17 cellular contexts compared by ENCODE assay signal in the genomic region with DNA sequence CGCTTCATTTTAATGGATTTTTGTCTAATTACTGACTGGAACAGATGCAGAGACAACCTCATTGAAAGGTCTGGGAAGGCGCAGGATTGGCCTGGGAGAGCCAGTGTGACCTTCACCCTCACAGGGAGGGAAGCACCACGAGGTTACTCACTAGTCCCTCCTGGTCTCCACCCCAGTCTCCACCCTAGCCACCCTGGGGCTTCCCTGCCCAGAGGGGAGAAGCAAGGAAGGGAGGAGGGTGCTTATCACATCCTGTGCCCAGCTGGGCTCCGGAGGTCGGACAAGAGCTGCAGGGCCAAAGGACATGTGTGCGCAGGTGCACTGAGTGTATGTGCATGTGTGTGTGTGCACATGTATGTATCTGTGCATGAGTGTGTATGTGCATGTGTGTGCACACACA.
DNase-seq lines count a peak whose midpoint lies in the region; ATAC-seq and TF ChIP-seq lines count a peak whose summit lies in the region.
"Had no signal": no experiment of that assay in that cellular context is flagged by ENCODE, and none has a peak within 500 bp of the region (broad histone marks: within the 10 kb centered on the region; RNA-seq: fewer than 3 reads in every experiment).

No MANE protein-coding gene starts in this region.

- no peak overlapping the region for H3K4me3 Mint-ChIP-seq in activated CD8-positive, alpha-beta T cell treated with anti-CD3 and anti-CD28 coated beads for 36 hours
- H3K4me3 Mint-ChIP-seq: activated T-cell treated with anti-CD3 and anti-CD28 coated beads, Interleukin-2, amount 50 U/mL, for 4 hours had no signal

- peaks cover 0 to 14% (median 0%) of the 10 kb centered on the region in 4 donors for H3K4me1 ChIP-seq in right lobe of liver

- no peaks in the 10 kb centered on the region for H3K36me3 ChIP-seq in right lobe of liver
- H3K36me3 ChIP-seq: heart right ventricle, right atrium auricular region had no signal

- TF ChIP-seq POLR2A in right lobe of liver (IDR thresholded peaks at IDR 0.05) = no peak

- no peak for TF ChIP-seq CTCF in activated CD8-positive, alpha-beta T cell treated with anti-CD3 and anti-CD28 coated beads for 36 hours (IDR thresholded peaks at IDR 0.05)
- TF ChIP-seq CTCF in right lobe of liver (IDR thresholded peaks at IDR 0.05) = no peak

- intact Hi-C loops in left cardiac atrium (cut with DNase I) = no loop called here
- intact Hi-C loops in Right ventricle myocardium inferior (cut with DNase I) = no loop called here
- intact Hi-C loops in activated CD8-positive, alpha-beta T cell treated with anti-CD3 and anti-CD28 coated beads for 36 hours (cut with micrococcal nuclease) = no loop called here
- intact Hi-C loops in right lobe of liver (cut with DNase I) = no loop called here
- intact Hi-C loops in sciatic nerve (cut with DNase I) = no loop called here

- H3K27ac ChIP-seq in right lobe of liver = no peak overlapping the region

- ATAC-seq in left cardiac atrium (no peak), Right ventricle myocardium inferior (no peak), right lobe of liver (peak in 1 of 4 donors; percentile 46), sciatic nerve (no peak), HG03039 (IDR thresholded peaks at IDR 0.05; ENCODE audit: unreplicated experiment) (no peak)
- ATAC-seq in activated CD8-positive, alpha-beta T cell treated with anti-CD3 and anti-CD28 coated beads for 36 hours = no peak
- ATAC-seq: activated T-cell treated with anti-CD3 and anti-CD28 coated beads, Interleukin-2, amount 50 U/mL, for 4 hours; heart right ventricle had no signal

- H3K4me1 Mint-ChIP-seq in activated CD8-positive, alpha-beta T cell treated with anti-CD3 and anti-CD28 coated beads for 36 hours (ENCODE audit: low read depth) = peaks cover 21% of the 10 kb centered on the region

- POLR2A ChIA-PET in activated CD8-positive, alpha-beta T cell treated with anti-CD3 and anti-CD28 coated beads for 36 hours (lab: Charles Lee) = no interaction called here

- H3K9me3 ChIP-seq in right lobe of liver = no peaks in the 10 kb centered on the region
- H3K9me3 ChIP-seq: right atrium auricular region had no signal

- DNase-seq in left cardiac atrium (peak; percentile 19), Right ventricle myocardium inferior (ENCODE audit: missing footprints) (no peak), right lobe of liver (peak in 2 of 3 donors; percentile 30 to 38), sciatic nerve (ENCODE audit: low spot score) (no peak), NCI-H1092 (lab: John Stamatoyannopoulos, UW) (no peak), DMS79 (lab: John Stamatoyannopoulos, UW) (no peak)
- no peak for DNase-seq in activated CD8-positive, alpha-beta T cell treated with anti-CD3 and anti-CD28 coated beads for 36 hours
- DNase-seq: activated CD4-positive, alpha-beta T cell treated with anti-CD3 and anti-CD28 coated beads, Interleukin-2, amount 50 U/mL, for 48 hours; activated T-cell treated with anti-CD3 and anti-CD28 coated beads, Interleukin-2, amount 50 U/mL, for 4 hours; caudate nucleus; COR-L47; heart right ventricle; midbrain; NCI-H2029 treated with DMSO at 0.1 percent for 48 hours; nucleus accumbens had no signal

- no peak overlapping the region for H3K4me3 ChIP-seq in right lobe of liver
- H3K4me3 ChIP-seq: heart right ventricle, right atrium auricular region had no signal

- H3K27me3 Mint-ChIP-seq in activated CD8-positive, alpha-beta T cell treated with anti-CD3 and anti-CD28 coated beads for 36 hours = peaks cover 15% of the 10 kb centered on the region

- WGBS in right lobe of liver (ENCODE audit: insufficient coverage, low coverage, low lambda C conversion rate, missing lambda C conversion rate) = 71% methylated on average over 6 of the region's 6 CpGs

- H3K9me3 Mint-ChIP-seq in activated CD8-positive, alpha-beta T cell treated with anti-CD3 and anti-CD28 coated beads for 36 hours = no peaks in the 10 kb centered on the region
- H3K9me3 Mint-ChIP-seq: activated T-cell treated with anti-CD3 and anti-CD28 coated beads, Interleukin-2, amount 50 U/mL, for 4 hours had no signal

- CTCF ChIA-PET in activated CD8-positive, alpha-beta T cell treated with anti-CD3 and anti-CD28 coated beads for 36 hours (lab: Charles Lee) = no interaction called here

- H3K27ac Mint-ChIP-seq in activated CD8-positive, alpha-beta T cell treated with anti-CD3 and anti-CD28 coated beads for 36 hours = peak overlapping the region; percentile 36

- no peaks in the 10 kb centered on the region for H3K36me3 Mint-ChIP-seq in activated CD8-positive, alpha-beta T cell treated with anti-CD3 and anti-CD28 coated beads for 36 hours (ENCODE audit: low read depth)

- no peaks in the 10 kb centered on the region for H3K27me3 ChIP-seq in right lobe of liver
- H3K27me3 ChIP-seq: heart right ventricle, right atrium auricular region had no signal

Comparison
In these comparisons a context has a peak if more than half of its experiments do, and no peak if none do; other contexts are left out.
1. DNase-seq: peak in left cardiac atrium (single experiment) and right lobe of liver (2 of 3); none in Right ventricle myocardium inferior (single experiment), activated CD8-positive, alpha-beta T cell treated with anti-CD3 and anti-CD28 coated beads for 36 hours (single experiment), sciatic nerve (single experiment), NCI-H1092 (single experiment) and DMS79 (single experiment).